1 cellular context compared by ENCODE assay signal in genomic region chr13:48037346-48038173, GRCh38.
TF ChIP-seq lines count a peak whose summit lies in the region.

Gene NUDT15 (plus strand): TSS chr13:48037726. CDS start chr13:48037747, 21 bp downstream.

TF ChIP-seq in HepG2, 621 proteins besides CTCF, POLR2A, EP300 and RAD21 (continued from another document and continues in another):
- TF ChIP-seq, protein P1, sequence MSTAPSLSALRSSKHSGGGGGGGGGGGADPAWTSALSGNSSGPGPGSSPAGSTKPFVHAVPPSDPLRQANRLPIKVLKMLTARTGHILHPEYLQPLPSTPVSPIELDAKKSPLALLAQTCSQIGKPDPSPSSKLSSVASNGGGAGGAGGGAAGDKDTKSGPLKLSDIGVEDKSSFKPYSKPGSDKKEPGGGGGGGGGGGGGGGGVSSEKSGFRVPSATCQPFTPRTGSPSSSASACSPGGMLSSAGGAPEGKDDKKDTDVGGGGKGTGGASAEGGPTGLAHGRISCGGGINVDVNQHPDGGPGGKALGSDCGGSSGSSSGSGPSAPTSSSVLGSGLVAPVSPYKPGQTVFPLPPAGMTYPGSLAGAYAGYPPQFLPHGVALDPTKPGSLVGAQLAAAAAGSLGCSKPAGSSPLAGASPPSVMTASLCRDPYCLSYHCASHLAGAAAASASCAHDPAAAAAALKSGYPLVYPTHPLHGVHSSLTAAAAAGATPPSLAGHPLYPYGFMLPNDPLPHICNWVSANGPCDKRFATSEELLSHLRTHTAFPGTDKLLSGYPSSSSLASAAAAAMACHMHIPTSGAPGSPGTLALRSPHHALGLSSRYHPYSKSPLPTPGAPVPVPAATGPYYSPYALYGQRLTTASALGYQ (CRISPR knock-in tag; IDR thresholded peaks at IDR 0.05) = no peak; the same call in 1 of the 2 replicates
- TF ChIP-seq MBNL3 (CRISPR knock-in tag; conservative IDR thresholded peaks at IDR 0.05) (no peak), ZHX1 (CRISPR knock-in tag; IDR thresholded peaks at IDR 0.05; ENCODE audit: low read depth) (peak; percentile 97), TGIF2 (CRISPR knock-in tag; IDR thresholded peaks at IDR 0.05) (peak; percentile 97), ZNF230 (CRISPR knock-in tag; IDR thresholded peaks at IDR 0.05) (peak; percentile 98), HMGA1 (CRISPR knock-in tag; conservative IDR thresholded peaks at IDR 0.05) (no peak), ZNF780A (CRISPR knock-in tag; IDR thresholded peaks at IDR 0.05) (no peak), ZNF253 (CRISPR knock-in tag; IDR thresholded peaks at IDR 0.05; ENCODE audit: borderline replicate concordance) (peak; percentile 94), DR1 (CRISPR knock-in tag; IDR thresholded peaks at IDR 0.05) (peak; percentile 76), ERF (CRISPR knock-in tag; IDR thresholded peaks at IDR 0.05) (peak; percentile 96), ZNF598 (CRISPR knock-in tag; IDR thresholded peaks at IDR 0.05; ENCODE audit: borderline replicate concordance) (peak; percentile 93), KDM6A (CRISPR knock-in tag; IDR thresholded peaks at IDR 0.05; ENCODE audit: low read depth) (no peak; the same call in 1 of the 2 replicates), ZBTB3 (CRISPR knock-in tag; IDR thresholded peaks at IDR 0.05; ENCODE audit: borderline replicate concordance, low read depth) (peak; percentile 89; the same call in 1 of the 2 replicates), MIXL1 (CRISPR knock-in tag; IDR thresholded peaks at IDR 0.05) (no peak), NFYC (CRISPR knock-in tag; IDR thresholded peaks at IDR 0.05) (peak; percentile 89), MAFK (conservative IDR thresholded peaks at IDR 0.05 in 1 of 2, IDR thresholded peaks at IDR 0.05 in 1 of 2; ENCODE audit: low read length in 2 of 2) (no peak), ZNF615 (CRISPR knock-in tag; IDR thresholded peaks at IDR 0.05; ENCODE audit: borderline replicate concordance) (peak; percentile 18; the same call in 1 of the 2 replicates), HIVEP1 (CRISPR knock-in tag; IDR thresholded peaks at IDR 0.05) (peak; percentile 87), ATF1 (CRISPR knock-in tag; IDR thresholded peaks at IDR 0.05) (peak; percentile 85; the same call in 1 of the 2 replicates), HDAC1 (CRISPR knock-in tag; IDR thresholded peaks at IDR 0.05) (peak; percentile 100), SP1 (IDR thresholded peaks at IDR 0.05) (no peak), SP1 (CRISPR knock-in tag; IDR thresholded peaks at IDR 0.05) (peak; percentile 68), TAF15 (IDR thresholded peaks at IDR 0.05; ENCODE audit: low read depth, low read length, poor library complexity, severe bottlenecking) (peak; percentile 83), ZNF652 (CRISPR knock-in tag; IDR thresholded peaks at IDR 0.05; ENCODE audit: borderline replicate concordance, low read depth) (no peak), ZSCAN12 (CRISPR knock-in tag; IDR thresholded peaks at IDR 0.05) (peak; percentile 61; the same call in 1 of the 2 replicates), LCORL (IDR thresholded peaks at IDR 0.05) (no peak), LCORL (CRISPR knock-in tag; IDR thresholded peaks at IDR 0.05) (peak; percentile 54; the same call in 1 of the 2 replicates), SOX5 (CRISPR knock-in tag; IDR thresholded peaks at IDR 0.05; ENCODE audit: borderline replicate concordance) (no peak; the same call in none of the 2 replicates), FOXM1 (CRISPR knock-in tag; IDR thresholded peaks at IDR 0.05) (peak; percentile 61; the same call in 1 of the 2 replicates), ZBTB25 (CRISPR knock-in tag; IDR thresholded peaks at IDR 0.05) (peak; percentile 80; the same call in 1 of the 2 replicates), ZFP1 (CRISPR knock-in tag; IDR thresholded peaks at IDR 0.05) (peak; percentile 64), MXD4 (CRISPR knock-in tag; IDR thresholded peaks at IDR 0.05) (peak; percentile 97), ARID3A (IDR thresholded peaks at IDR 0.05; ENCODE audit: low read depth, low read length) (0 out of 2 replicates have a peak, but pooled peaks have one; percentile 19), NCOR1 (IDR thresholded peaks at IDR 0.05; ENCODE audit: borderline replicate concordance, low read length) (peak; percentile 27; the same call in 1 of the 2 replicates), SALL2 (CRISPR knock-in tag; IDR thresholded peaks at IDR 0.05) (peak; percentile 97), SRY (CRISPR knock-in tag; IDR thresholded peaks at IDR 0.05) (0 out of 2 replicates have a peak, but pooled peaks have one; percentile 89), REL (CRISPR knock-in tag; conservative IDR thresholded peaks at IDR 0.05) (peak; percentile 97), PHB2 (IDR thresholded peaks at IDR 0.05; ENCODE audit: partially characterized antibody) (no peak), ZNF234 (CRISPR knock-in tag; conservative IDR thresholded peaks at IDR 0.05) (no peak), GTF2F1 (IDR thresholded peaks at IDR 0.05; ENCODE audit: low read length) (0 out of 2 replicates have a peak, but pooled peaks have one; percentile 11)
- TF ChIP-seq, protein P2, sequence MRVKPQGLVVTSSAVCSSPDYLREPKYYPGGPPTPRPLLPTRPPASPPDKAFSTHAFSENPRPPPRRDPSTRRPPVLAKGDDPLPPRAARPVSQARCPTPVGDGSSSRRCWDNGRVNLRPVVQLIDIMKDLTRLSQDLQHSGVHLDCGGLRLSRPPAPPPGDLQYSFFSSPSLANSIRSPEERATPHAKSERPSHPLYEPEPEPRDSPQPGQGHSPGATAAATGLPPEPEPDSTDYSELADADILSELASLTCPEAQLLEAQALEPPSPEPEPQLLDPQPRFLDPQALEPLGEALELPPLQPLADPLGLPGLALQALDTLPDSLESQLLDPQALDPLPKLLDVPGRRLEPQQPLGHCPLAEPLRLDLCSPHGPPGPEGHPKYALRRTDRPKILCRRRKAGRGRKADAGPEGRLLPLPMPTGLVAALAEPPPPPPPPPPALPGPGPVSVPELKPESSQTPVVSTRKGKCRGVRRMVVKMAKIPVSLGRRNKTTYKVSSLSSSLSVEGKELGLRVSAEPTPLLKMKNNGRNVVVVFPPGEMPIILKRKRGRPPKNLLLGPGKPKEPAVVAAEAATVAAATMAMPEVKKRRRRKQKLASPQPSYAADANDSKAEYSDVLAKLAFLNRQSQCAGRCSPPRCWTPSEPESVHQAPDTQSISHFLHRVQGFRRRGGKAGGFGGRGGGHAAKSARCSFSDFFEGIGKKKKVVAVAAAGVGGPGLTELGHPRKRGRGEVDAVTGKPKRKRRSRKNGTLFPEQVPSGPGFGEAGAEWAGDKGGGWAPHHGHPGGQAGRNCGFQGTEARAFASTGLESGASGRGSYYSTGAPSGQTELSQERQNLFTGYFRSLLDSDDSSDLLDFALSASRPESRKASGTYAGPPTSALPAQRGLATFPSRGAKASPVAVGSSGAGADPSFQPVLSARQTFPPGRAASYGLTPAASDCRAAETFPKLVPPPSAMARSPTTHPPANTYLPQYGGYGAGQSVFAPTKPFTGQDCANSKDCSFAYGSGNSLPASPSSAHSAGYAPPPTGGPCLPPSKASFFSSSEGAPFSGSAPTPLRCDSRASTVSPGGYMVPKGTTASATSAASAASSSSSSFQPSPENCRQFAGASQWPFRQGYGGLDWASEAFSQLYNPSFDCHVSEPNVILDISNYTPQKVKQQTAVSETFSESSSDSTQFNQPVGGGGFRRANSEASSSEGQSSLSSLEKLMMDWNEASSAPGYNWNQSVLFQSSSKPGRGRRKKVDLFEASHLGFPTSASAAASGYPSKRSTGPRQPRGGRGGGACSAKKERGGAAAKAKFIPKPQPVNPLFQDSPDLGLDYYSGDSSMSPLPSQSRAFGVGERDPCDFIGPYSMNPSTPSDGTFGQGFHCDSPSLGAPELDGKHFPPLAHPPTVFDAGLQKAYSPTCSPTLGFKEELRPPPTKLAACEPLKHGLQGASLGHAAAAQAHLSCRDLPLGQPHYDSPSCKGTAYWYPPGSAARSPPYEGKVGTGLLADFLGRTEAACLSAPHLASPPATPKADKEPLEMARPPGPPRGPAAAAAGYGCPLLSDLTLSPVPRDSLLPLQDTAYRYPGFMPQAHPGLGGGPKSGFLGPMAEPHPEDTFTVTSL (CRISPR knock-in tag; IDR thresholded peaks at IDR 0.05; ENCODE audit: borderline replicate concordance) = peak; percentile 76; the same call in 1 of the 2 replicates
- TF ChIP-seq, protein P3, sequence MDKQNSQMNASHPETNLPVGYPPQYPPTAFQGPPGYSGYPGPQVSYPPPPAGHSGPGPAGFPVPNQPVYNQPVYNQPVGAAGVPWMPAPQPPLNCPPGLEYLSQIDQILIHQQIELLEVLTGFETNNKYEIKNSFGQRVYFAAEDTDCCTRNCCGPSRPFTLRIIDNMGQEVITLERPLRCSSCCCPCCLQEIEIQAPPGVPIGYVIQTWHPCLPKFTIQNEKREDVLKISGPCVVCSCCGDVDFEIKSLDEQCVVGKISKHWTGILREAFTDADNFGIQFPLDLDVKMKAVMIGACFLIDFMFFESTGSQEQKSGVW (CRISPR knock-in tag; IDR thresholded peaks at IDR 0.05; ENCODE audit: borderline replicate concordance) = no peak
- TF ChIP-seq, protein P4, sequence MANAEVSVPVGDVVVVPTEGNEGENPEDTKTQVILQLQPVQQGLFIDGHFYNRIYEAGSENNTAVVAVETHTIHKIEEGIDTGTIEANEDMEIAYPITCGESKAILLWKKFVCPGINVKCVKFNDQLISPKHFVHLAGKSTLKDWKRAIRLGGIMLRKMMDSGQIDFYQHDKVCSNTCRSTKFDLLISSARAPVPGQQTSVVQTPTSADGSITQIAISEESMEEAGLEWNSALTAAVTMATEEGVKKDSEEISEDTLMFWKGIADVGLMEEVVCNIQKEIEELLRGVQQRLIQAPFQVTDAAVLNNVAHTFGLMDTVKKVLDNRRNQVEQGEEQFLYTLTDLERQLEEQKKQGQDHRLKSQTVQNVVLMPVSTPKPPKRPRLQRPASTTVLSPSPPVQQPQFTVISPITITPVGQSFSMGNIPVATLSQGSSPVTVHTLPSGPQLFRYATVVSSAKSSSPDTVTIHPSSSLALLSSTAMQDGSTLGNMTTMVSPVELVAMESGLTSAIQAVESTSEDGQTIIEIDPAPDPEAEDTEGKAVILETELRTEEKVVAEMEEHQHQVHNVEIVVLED (CRISPR knock-in tag; IDR thresholded peaks at IDR 0.05; ENCODE audit: borderline replicate concordance) = peak; percentile 100
- TF ChIP-seq, protein P5, sequence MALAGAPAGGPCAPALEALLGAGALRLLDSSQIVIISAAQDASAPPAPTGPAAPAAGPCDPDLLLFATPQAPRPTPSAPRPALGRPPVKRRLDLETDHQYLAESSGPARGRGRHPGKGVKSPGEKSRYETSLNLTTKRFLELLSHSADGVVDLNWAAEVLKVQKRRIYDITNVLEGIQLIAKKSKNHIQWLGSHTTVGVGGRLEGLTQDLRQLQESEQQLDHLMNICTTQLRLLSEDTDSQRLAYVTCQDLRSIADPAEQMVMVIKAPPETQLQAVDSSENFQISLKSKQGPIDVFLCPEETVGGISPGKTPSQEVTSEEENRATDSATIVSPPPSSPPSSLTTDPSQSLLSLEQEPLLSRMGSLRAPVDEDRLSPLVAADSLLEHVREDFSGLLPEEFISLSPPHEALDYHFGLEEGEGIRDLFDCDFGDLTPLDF (CRISPR knock-in tag; IDR thresholded peaks at IDR 0.05) = peak; percentile 95
- TF ChIP-seq, protein P6, sequence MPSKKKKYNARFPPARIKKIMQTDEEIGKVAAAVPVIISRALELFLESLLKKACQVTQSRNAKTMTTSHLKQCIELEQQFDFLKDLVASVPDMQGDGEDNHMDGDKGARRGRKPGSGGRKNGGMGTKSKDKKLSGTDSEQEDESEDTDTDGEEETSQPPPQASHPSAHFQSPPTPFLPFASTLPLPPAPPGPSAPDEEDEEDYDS (CRISPR knock-in tag; IDR thresholded peaks at IDR 0.05) = no peak
- TF ChIP-seq, protein P7, sequence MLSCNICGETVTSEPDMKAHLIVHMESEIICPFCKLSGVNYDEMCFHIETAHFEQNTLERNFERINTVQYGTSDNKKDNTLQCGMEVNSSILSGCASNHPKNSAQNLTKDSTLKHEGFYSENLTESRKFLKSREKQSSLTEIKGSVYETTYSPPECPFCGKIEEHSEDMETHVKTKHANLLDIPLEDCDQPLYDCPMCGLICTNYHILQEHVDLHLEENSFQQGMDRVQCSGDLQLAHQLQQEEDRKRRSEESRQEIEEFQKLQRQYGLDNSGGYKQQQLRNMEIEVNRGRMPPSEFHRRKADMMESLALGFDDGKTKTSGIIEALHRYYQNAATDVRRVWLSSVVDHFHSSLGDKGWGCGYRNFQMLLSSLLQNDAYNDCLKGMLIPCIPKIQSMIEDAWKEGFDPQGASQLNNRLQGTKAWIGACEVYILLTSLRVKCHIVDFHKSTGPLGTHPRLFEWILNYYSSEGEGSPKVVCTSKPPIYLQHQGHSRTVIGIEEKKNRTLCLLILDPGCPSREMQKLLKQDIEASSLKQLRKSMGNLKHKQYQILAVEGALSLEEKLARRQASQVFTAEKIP (CRISPR knock-in tag; IDR thresholded peaks at IDR 0.05; ENCODE audit: borderline replicate concordance) = no peak
